ENCODE assay signal across 14 cellular contexts in genomic region chr4:140305053-140305452, GRCh38.
"Had no signal": no experiment of that assay in that cellular context is flagged by ENCODE, and none has a peak within 500 bp of the region (broad histone marks: within the 10 kb centered on the region; RNA-seq: fewer than 3 reads in every experiment).

No MANE protein-coding gene starts in this region.

- H3K36me3 ChIP-seq: ascending aorta, gastroesophageal sphincter, neural progenitor cell, ovary, stomach, vagina had no signal

- ATAC-seq: activated CD4-positive, alpha-beta T cell treated with anti-CD3 and anti-CD28 coated beads for 36 hours; gastroesophageal sphincter had no signal

- H3K4me3 ChIP-seq: ascending aorta, coronary artery, gastroesophageal sphincter, neural progenitor cell, ovary, skin epidermis, stomach, vagina had no signal

- H3K27me3 ChIP-seq: ascending aorta, gastroesophageal sphincter, ovary, stomach, vagina had no signal

- H3K27ac ChIP-seq: ascending aorta, coronary artery, gastroesophageal sphincter, neural progenitor cell, ovary, skin epidermis, stomach, vagina had no signal

- H3K9me3 ChIP-seq: ascending aorta, gastroesophageal sphincter, ovary, stomach, vagina had no signal

- DNase-seq: activated CD4-positive, alpha-beta memory T cell treated with anti-CD3 and anti-CD28 coated beads, Interleukin-2, amount 10 ng/mL, durations not matched to agents 7 days and 5 days; activated CD4-positive, alpha-beta T cell treated with anti-CD3 and anti-CD28 coated beads for 36 hours; activated CD8-positive, alpha-beta memory T cell treated with anti-CD3 and anti-CD28 coated beads, Interleukin-2, amount 50 U/mL, for 48 hours; activated naive CD4-positive, alpha-beta T cell; caudate nucleus; effector CD8-positive, alpha-beta T cell; ovary; stomach had no signal
